1 cellular context compared by ENCODE assay signal in the genomic region with DNA sequence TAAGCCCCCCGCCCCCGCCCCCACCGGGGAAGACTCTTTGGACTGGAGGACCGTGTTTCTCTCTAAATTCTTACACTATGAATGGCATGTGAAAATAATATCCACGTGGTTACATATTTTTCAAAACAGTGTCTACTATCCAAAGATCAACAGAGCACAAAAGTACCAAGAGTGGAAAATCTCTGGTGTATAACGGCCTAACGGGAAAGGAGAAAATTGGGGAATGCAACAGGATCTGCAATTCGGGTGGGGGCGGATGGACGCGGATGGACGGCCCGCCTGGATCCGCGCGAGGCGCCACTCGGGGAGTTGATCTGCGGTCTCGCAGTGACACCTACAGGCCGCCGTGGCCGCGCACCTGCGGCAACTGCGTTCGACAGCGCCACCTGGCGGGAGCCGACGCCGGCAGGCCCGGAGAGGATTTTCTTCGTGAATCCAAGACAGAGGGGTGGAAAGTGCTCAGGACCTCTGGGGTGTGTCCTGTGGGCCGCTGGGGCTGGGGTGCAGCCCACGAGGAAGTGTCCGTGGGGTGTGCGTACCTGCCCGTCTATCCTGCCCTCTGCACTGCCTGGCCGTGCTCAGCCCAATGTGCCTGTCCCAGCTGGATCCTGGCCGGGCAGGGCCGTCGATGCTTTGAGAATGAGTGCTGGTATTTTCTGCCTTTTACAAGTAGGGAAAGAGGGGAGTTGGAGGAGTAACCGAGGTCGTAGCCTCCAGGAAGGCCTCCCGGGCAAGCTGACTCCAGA.
TF ChIP-seq lines count a peak whose summit lies in the region.

No MANE protein-coding gene starts in this region.

TF ChIP-seq in GM12878, 131 proteins besides CTCF, POLR2A, EP300 and RAD21 (continued from another document and continues in another):
- TF ChIP-seq, protein P1, sequence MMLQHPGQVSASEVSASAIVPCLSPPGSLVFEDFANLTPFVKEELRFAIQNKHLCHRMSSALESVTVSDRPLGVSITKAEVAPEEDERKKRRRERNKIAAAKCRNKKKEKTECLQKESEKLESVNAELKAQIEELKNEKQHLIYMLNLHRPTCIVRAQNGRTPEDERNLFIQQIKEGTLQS (IDR thresholded peaks at IDR 0.05; ENCODE audit: borderline replicate concordance, extremely low read depth, low read depth, low read length) = peak; percentile 71; the same call in 1 of the 2 replicates
- TF ChIP-seq SRF (IDR thresholded peaks at IDR 0.05; ENCODE audit: low read depth in 2 of 2, low read length in 2 of 2) = no peak
- peak; percentile 82 for TF ChIP-seq YY1 (IDR thresholded peaks at IDR 0.05; ENCODE audit: low read depth, low read length)
- no peak for TF ChIP-seq NFXL1 (IDR thresholded peaks at IDR 0.05; ENCODE audit: borderline replicate concordance)
- TF ChIP-seq, protein P2, sequence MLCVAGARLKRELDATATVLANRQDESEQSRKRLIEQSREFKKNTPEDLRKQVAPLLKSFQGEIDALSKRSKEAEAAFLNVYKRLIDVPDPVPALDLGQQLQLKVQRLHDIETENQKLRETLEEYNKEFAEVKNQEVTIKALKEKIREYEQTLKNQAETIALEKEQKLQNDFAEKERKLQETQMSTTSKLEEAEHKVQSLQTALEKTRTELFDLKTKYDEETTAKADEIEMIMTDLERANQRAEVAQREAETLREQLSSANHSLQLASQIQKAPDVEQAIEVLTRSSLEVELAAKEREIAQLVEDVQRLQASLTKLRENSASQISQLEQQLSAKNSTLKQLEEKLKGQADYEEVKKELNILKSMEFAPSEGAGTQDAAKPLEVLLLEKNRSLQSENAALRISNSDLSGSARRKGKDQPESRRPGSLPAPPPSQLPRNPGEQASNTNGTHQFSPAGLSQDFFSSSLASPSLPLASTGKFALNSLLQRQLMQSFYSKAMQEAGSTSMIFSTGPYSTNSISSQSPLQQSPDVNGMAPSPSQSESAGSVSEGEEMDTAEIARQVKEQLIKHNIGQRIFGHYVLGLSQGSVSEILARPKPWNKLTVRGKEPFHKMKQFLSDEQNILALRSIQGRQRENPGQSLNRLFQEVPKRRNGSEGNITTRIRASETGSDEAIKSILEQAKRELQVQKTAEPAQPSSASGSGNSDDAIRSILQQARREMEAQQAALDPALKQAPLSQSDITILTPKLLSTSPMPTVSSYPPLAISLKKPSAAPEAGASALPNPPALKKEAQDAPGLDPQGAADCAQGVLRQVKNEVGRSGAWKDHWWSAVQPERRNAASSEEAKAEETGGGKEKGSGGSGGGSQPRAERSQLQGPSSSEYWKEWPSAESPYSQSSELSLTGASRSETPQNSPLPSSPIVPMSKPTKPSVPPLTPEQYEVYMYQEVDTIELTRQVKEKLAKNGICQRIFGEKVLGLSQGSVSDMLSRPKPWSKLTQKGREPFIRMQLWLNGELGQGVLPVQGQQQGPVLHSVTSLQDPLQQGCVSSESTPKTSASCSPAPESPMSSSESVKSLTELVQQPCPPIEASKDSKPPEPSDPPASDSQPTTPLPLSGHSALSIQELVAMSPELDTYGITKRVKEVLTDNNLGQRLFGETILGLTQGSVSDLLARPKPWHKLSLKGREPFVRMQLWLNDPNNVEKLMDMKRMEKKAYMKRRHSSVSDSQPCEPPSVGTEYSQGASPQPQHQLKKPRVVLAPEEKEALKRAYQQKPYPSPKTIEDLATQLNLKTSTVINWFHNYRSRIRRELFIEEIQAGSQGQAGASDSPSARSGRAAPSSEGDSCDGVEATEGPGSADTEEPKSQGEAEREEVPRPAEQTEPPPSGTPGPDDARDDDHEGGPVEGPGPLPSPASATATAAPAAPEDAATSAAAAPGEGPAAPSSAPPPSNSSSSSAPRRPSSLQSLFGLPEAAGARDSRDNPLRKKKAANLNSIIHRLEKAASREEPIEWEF (IDR thresholded peaks at IDR 0.05; ENCODE audit: insufficient replicate concordance, low read depth, low read length) = no peak
- no peak for TF ChIP-seq DPF2 (IDR thresholded peaks at IDR 0.05)
- TF ChIP-seq, protein P3, sequence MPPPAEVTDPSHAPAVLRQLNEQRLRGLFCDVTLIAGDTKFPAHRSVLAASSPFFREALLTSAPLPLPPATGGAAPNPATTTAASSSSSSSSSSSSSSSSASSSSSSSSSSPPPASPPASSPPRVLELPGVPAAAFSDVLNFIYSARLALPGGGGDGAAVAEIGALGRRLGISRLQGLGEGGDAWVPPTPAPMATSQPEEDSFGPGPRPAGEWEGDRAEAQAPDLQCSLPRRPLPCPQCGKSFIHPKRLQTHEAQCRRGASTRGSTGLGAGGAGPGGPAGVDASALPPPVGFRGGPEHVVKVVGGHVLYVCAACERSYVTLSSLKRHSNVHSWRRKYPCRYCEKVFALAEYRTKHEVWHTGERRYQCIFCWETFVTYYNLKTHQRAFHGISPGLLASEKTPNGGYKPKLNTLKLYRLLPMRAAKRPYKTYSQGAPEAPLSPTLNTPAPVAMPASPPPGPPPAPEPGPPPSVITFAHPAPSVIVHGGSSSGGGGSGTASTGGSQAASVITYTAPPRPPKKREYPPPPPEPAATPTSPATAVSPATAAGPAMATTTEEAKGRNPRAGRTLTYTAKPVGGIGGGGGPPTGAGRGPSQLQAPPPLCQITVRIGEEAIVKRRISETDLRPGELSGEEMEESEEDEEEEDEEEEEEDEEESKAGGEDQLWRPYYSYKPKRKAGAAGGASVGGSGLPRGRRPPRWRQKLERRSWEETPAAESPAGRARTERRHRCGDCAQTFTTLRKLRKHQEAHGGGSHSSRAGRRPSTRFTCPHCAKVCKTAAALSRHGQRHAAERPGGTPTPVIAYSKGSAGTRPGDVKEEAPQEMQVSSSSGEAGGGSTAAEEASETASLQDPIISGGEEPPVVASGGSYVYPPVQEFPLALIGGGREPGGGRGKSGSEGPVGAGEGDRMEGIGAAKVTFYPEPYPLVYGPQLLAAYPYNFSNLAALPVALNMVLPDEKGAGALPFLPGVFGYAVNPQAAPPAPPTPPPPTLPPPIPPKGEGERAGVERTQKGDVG (CRISPR knock-in tag; IDR thresholded peaks at IDR 0.05) = no peak
- TF ChIP-seq MEF2B (IDR thresholded peaks at IDR 0.05; ENCODE audit: partially characterized antibody, poor library complexity, severe bottlenecking) = no peak
- TF ChIP-seq, protein P4, sequence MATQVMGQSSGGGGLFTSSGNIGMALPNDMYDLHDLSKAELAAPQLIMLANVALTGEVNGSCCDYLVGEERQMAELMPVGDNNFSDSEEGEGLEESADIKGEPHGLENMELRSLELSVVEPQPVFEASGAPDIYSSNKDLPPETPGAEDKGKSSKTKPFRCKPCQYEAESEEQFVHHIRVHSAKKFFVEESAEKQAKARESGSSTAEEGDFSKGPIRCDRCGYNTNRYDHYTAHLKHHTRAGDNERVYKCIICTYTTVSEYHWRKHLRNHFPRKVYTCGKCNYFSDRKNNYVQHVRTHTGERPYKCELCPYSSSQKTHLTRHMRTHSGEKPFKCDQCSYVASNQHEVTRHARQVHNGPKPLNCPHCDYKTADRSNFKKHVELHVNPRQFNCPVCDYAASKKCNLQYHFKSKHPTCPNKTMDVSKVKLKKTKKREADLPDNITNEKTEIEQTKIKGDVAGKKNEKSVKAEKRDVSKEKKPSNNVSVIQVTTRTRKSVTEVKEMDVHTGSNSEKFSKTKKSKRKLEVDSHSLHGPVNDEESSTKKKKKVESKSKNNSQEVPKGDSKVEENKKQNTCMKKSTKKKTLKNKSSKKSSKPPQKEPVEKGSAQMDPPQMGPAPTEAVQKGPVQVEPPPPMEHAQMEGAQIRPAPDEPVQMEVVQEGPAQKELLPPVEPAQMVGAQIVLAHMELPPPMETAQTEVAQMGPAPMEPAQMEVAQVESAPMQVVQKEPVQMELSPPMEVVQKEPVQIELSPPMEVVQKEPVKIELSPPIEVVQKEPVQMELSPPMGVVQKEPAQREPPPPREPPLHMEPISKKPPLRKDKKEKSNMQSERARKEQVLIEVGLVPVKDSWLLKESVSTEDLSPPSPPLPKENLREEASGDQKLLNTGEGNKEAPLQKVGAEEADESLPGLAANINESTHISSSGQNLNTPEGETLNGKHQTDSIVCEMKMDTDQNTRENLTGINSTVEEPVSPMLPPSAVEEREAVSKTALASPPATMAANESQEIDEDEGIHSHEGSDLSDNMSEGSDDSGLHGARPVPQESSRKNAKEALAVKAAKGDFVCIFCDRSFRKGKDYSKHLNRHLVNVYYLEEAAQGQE (IDR thresholded peaks at IDR 0.05; ENCODE audit: low read depth, low read length) = no peak
- TF ChIP-seq MTA3 (IDR thresholded peaks at IDR 0.05; ENCODE audit: borderline replicate concordance, low read length) = no peak
- TF ChIP-seq ZNF24 (IDR thresholded peaks at IDR 0.05) = no peak
- peak; percentile 60 for TF ChIP-seq SP1 (IDR thresholded peaks at IDR 0.05; ENCODE audit: low read depth, low read length)
- TF ChIP-seq MEF2A (IDR thresholded peaks at IDR 0.05; ENCODE audit: insufficient read depth, low read depth, low read length) = no peak
- TF ChIP-seq ZZZ3 (IDR thresholded peaks at IDR 0.05; ENCODE audit: control insufficient read depth, insufficient read length, low read depth) = no peak
- no peak for TF ChIP-seq ZNF274 (IDR thresholded peaks at IDR 0.05; ENCODE audit: insufficient read depth, insufficient read length)
- TF ChIP-seq, protein P5, sequence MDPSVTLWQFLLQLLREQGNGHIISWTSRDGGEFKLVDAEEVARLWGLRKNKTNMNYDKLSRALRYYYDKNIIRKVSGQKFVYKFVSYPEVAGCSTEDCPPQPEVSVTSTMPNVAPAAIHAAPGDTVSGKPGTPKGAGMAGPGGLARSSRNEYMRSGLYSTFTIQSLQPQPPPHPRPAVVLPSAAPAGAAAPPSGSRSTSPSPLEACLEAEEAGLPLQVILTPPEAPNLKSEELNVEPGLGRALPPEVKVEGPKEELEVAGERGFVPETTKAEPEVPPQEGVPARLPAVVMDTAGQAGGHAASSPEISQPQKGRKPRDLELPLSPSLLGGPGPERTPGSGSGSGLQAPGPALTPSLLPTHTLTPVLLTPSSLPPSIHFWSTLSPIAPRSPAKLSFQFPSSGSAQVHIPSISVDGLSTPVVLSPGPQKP (IDR thresholded peaks at IDR 0.05; ENCODE audit: low read depth, low read length) = no peak
- TF ChIP-seq JUNB (IDR thresholded peaks at IDR 0.05) = no peak
- no peak for TF ChIP-seq MTA2 (IDR thresholded peaks at IDR 0.05; ENCODE audit: low read depth)
- TF ChIP-seq, protein P6, sequence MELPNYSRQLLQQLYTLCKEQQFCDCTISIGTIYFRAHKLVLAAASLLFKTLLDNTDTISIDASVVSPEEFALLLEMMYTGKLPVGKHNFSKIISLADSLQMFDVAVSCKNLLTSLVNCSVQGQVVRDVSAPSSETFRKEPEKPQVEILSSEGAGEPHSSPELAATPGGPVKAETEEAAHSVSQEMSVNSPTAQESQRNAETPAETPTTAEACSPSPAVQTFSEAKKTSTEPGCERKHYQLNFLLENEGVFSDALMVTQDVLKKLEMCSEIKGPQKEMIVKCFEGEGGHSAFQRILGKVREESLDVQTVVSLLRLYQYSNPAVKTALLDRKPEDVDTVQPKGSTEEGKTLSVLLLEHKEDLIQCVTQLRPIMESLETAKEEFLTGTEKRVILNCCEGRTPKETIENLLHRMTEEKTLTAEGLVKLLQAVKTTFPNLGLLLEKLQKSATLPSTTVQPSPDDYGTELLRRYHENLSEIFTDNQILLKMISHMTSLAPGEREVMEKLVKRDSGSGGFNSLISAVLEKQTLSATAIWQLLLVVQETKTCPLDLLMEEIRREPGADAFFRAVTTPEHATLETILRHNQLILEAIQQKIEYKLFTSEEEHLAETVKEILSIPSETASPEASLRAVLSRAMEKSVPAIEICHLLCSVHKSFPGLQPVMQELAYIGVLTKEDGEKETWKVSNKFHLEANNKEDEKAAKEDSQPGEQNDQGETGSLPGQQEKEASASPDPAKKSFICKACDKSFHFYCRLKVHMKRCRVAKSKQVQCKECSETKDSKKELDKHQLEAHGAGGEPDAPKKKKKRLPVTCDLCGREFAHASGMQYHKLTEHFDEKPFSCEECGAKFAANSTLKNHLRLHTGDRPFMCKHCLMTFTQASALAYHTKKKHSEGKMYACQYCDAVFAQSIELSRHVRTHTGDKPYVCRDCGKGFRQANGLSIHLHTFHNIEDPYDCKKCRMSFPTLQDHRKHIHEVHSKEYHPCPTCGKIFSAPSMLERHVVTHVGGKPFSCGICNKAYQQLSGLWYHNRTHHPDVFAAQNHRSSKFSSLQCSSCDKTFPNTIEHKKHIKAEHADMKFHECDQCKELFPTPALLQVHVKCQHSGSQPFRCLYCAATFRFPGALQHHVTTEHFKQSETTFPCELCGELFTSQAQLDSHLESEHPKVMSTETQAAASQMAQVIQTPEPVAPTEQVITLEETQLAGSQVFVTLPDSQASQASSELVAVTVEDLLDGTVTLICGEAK (IDR thresholded peaks at IDR 0.05; ENCODE audit: borderline replicate concordance) = no peak
- TF ChIP-seq TCF7 (IDR thresholded peaks at IDR 0.05; ENCODE audit: borderline replicate concordance) = no peak
- no peak for TF ChIP-seq HDAC2 (IDR thresholded peaks at IDR 0.05)
- TF ChIP-seq GABPA (IDR thresholded peaks at IDR 0.05; ENCODE audit: low read depth) = no peak
- TF ChIP-seq, protein P7, sequence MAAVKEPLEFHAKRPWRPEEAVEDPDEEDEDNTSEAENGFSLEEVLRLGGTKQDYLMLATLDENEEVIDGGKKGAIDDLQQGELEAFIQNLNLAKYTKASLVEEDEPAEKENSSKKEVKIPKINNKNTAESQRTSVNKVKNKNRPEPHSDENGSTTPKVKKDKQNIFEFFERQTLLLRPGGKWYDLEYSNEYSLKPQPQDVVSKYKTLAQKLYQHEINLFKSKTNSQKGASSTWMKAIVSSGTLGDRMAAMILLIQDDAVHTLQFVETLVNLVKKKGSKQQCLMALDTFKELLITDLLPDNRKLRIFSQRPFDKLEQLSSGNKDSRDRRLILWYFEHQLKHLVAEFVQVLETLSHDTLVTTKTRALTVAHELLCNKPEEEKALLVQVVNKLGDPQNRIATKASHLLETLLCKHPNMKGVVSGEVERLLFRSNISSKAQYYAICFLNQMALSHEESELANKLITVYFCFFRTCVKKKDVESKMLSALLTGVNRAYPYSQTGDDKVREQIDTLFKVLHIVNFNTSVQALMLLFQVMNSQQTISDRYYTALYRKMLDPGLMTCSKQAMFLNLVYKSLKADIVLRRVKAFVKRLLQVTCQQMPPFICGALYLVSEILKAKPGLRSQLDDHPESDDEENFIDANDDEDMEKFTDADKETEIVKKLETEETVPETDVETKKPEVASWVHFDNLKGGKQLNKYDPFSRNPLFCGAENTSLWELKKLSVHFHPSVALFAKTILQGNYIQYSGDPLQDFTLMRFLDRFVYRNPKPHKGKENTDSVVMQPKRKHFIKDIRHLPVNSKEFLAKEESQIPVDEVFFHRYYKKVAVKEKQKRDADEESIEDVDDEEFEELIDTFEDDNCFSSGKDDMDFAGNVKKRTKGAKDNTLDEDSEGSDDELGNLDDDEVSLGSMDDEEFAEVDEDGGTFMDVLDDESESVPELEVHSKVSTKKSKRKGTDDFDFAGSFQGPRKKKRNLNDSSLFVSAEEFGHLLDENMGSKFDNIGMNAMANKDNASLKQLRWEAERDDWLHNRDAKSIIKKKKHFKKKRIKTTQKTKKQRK (IDR thresholded peaks at IDR 0.05; ENCODE audit: low read depth, low read length) = no peak
- TF ChIP-seq ETV6 (conservative IDR thresholded peaks at IDR 0.05 in 1 of 2, IDR thresholded peaks at IDR 0.05 in 1 of 2; ENCODE audit: borderline replicate concordance in 1 of 2, low read depth in 1 of 2) = no peak
